13 cellular contexts compared by ENCODE assay signal in the genomic region with DNA sequence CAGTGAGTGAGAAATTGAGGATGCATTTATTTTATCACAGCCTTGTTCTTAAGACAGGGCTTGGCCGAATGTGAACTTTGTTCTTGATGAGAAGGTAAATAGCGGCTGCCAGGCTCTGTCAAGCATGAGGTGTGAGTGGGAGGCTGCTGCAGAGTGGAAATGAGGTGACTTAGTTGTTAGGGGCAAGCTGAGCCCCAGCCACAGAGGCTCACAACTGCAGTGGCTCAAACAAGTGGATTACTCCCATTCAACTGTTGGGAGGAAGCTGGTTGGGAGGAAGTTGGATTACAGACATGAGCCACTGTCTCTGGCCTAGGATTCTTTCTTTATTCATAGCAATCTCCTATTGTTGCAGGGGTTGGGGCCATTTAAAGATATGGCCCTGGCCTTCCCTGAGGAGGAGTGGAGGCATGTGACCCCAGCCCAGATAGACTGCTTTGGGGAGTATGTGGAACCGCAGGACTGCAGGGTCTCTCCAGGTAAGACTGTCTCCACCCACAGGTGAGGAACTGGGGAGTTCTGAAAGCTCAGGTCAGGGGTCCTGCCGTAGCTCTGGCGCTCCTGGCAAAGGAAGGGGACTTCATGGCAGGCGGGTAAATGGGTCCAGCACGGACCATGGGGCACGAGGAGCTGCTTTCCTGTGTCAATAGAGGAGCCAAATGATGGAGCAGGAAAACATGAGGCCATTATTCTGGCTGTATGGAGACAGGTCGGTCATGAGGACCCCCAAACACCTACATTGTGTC. TPM values are rescaled to one million over a fixed set of nuclear protein-coding genes. Genes with fewer than 3 reads are reported as not detected.
DNase-seq lines count a peak whose midpoint lies in the region; ATAC-seq and TF ChIP-seq lines count a peak whose summit lies in the region.
"Had no signal": no experiment of that assay in that cellular context is flagged by ENCODE, and none has a peak within 500 bp of the region (broad histone marks: within the 10 kb centered on the region; RNA-seq: fewer than 3 reads in every experiment).

No MANE protein-coding gene starts in this region.

- H3K27me3 ChIP-seq in HL-60 (ENCODE audit: insufficient read depth, poor library complexity, severe bottlenecking) (no peaks in the 10 kb centered on the region), psoas muscle (ENCODE audit: insufficient read depth in 3 of 3, low read length in 2 of 3) (no peaks in the 10 kb centered on the region), GM23338 (ENCODE audit: insufficient read depth) (no peaks in the 10 kb centered on the region)

- CTCF ChIA-PET in WTC11 (lab: Charles Lee): no interaction called here

- POLR2A ChIA-PET in WTC11 (lab: Charles Lee): interaction anchor here (0.6 kb wide), 1 partner anchor 9 kb away, joined by 3 read pairs; no protein-coding TSS in a partner anchor

- H2AFZ ChIP-seq in GM23338: no peak overlapping the region

- peaks cover 67% of the 10 kb centered on the region for H3K4me1 Mint-ChIP-seq in T-helper 2 cell treated with Interferon-gamma antibody and Interleukin-4, amounts not matched to agents 5 μg/mL and 100 μg/mL, for 36 hours (ENCODE audit: low read depth)
- H3K4me1 Mint-ChIP-seq in central memory CD8-positive, alpha-beta T cell: peaks cover 42% of the 10 kb centered on the region
- H3K4me1 Mint-ChIP-seq in WTC11 (peaks cover 8% of the 10 kb centered on the region), GM23338 (peaks cover 10% of the 10 kb centered on the region)

- no peak overlapping the region for H3K4me2 ChIP-seq in GM23338

- H3K9me3 Mint-ChIP-seq in T-helper 2 cell treated with Interferon-gamma antibody and Interleukin-4, amounts not matched to agents 5 μg/mL and 100 μg/mL, for 36 hours: no peaks in the 10 kb centered on the region
- H3K9me3 Mint-ChIP-seq in central memory CD8-positive, alpha-beta T cell: no peaks in the 10 kb centered on the region
- H3K9me3 Mint-ChIP-seq in WTC11 (no peaks in the 10 kb centered on the region), GM23338 (no peaks in the 10 kb centered on the region)
- H3K9me3 Mint-ChIP-seq: mesothelial cell of epicardium had no signal

- DNase-seq in HL-60 (ENCODE audit: low read depth in 1 of 2, low spot score in 1 of 2) (peak in 1 of 2 experiments; percentile 63), psoas muscle (no peak), WTC11 (ENCODE audit: low spot score) (no peak), GM23338 (ENCODE audit: low spot score) (no peak), NCI-H524 treated with DMSO at 0.1 percent for 48 hours (lab: John Stamatoyannopoulos, UW) (no peak)
- DNase-seq in T-helper 2 cell treated with Interferon-gamma antibody and Interleukin-4, amounts not matched to agents 5 μg/mL and 100 μg/mL, for 36 hours (ENCODE audit: low spot score): peak; percentile 56
- no peak for DNase-seq in central memory CD8-positive, alpha-beta T cell (ENCODE audit: low spot score in 2 of 2)
- peak; percentile 61 for DNase-seq in stimulated activated CD4-positive, alpha-beta T cell treated with anti-CD3 and anti-CD28 coated beads, Interleukin-1b, Interleukin-23, amount 100 ng/mL, for 48 hours
- DNase-seq: C1 segment of cervical spinal cord, hippocampal formation, NCI-H1930, retina had no signal

- peaks cover 23% of the 10 kb centered on the region for H4K20me1 ChIP-seq in GM23338 (replicated peaks; ENCODE audit: insufficient read depth)

- TF ChIP-seq CTCF in HL-60 (IDR thresholded peaks at IDR 0.05; ENCODE audit: insufficient read depth, low read length) (no peak), psoas muscle (IDR thresholded peaks at IDR 0.05) (no peak), WTC11 (IDR thresholded peaks at IDR 0.05) (no peak), GM23338 (conservative IDR thresholded peaks at IDR 0.05; ENCODE audit: low read depth in 2 of 2) (no peak)

- H3K4me3 Mint-ChIP-seq in T-helper 2 cell treated with Interferon-gamma antibody and Interleukin-4, amounts not matched to agents 5 μg/mL and 100 μg/mL, for 36 hours: peak overlapping the region; percentile 92
- peak overlapping the region; percentile 83 for H3K4me3 Mint-ChIP-seq in central memory CD8-positive, alpha-beta T cell
- no peak overlapping the region for H3K4me3 Mint-ChIP-seq in WTC11
- no peak overlapping the region for H3K4me3 Mint-ChIP-seq in GM23338
- H3K4me3 Mint-ChIP-seq: mesothelial cell of epicardium had no signal

- intact Hi-C loops in psoas muscle (cut with DNase I): loop anchor here in 1 of 2 donors (5.0 kb wide), 1 partner anchor 288 kb away; no protein-coding TSS in a partner anchor

- H3K27ac ChIP-seq in HL-60 (replicated peaks) (peak overlapping the region; percentile 84), psoas muscle (no peak overlapping the region), GM23338 (ENCODE audit: low read depth) (no peak overlapping the region)

- H3K9me3 ChIP-seq in psoas muscle: no peaks in the 10 kb centered on the region

- H3F3A ChIP-seq in GM23338 (replicated peaks; ENCODE audit: low read depth): 0 out of 2 replicates have a peak, but pooled peaks cover 8% of the 10 kb centered on the region

- peak overlapping the region; percentile 97 for H3K27ac Mint-ChIP-seq in T-helper 2 cell treated with Interferon-gamma antibody and Interleukin-4, amounts not matched to agents 5 μg/mL and 100 μg/mL, for 36 hours
- peak overlapping the region; percentile 94 for H3K27ac Mint-ChIP-seq in central memory CD8-positive, alpha-beta T cell (ENCODE audit: low read depth)
- H3K27ac Mint-ChIP-seq in WTC11 (no peak overlapping the region), GM23338 (no peak overlapping the region)
- H3K27ac Mint-ChIP-seq: mesothelial cell of epicardium had no signal

- H3K36me3 Mint-ChIP-seq in T-helper 2 cell treated with Interferon-gamma antibody and Interleukin-4, amounts not matched to agents 5 μg/mL and 100 μg/mL, for 36 hours (ENCODE audit: low read depth): peaks cover 89% of the 10 kb centered on the region
- H3K36me3 Mint-ChIP-seq in central memory CD8-positive, alpha-beta T cell (ENCODE audit: insufficient read depth): peaks cover 58% of the 10 kb centered on the region
- H3K36me3 Mint-ChIP-seq in WTC11: peaks cover 84% of the 10 kb centered on the region
- peaks cover 94% of the 10 kb centered on the region for H3K36me3 Mint-ChIP-seq in GM23338 (ENCODE audit: low read depth)

- no peaks in the 10 kb centered on the region for H3K79me2 ChIP-seq in GM23338 (replicated peaks; ENCODE audit: insufficient read depth)

- no peaks in the 10 kb centered on the region for H3K4me1 ChIP-seq in psoas muscle
- H3K4me1 ChIP-seq in GM23338 (ENCODE audit: insufficient read depth): peaks cover 6% of the 10 kb centered on the region

- ATAC-seq in central memory CD8-positive, alpha-beta T cell (replicated peaks; ENCODE audit: extremely low read depth, poor library complexity, severe bottlenecking): peak; percentile 36
- ATAC-seq in psoas muscle (no peak), WTC11 (no peak), GM23338 (no peak)

- no peaks in the 10 kb centered on the region for H3K9me2 ChIP-seq in GM23338 (ENCODE audit: insufficient read depth)

- H3K4me3 ChIP-seq in HL-60 (replicated peaks; ENCODE audit: insufficient read depth, low read length) (no peak overlapping the region), psoas muscle (no peak overlapping the region), GM23338 (no peak overlapping the region)

- no peaks in the 10 kb centered on the region for H3K27me3 Mint-ChIP-seq in T-helper 2 cell treated with Interferon-gamma antibody and Interleukin-4, amounts not matched to agents 5 μg/mL and 100 μg/mL, for 36 hours (ENCODE audit: low read depth)
- no peaks in the 10 kb centered on the region for H3K27me3 Mint-ChIP-seq in central memory CD8-positive, alpha-beta T cell
- no peaks in the 10 kb centered on the region for H3K27me3 Mint-ChIP-seq in WTC11 (ENCODE audit: low read depth)
- peaks cover 22% of the 10 kb centered on the region for H3K27me3 Mint-ChIP-seq in GM23338 (ENCODE audit: insufficient read depth, low read depth, poor library complexity)

- H3K36me3 ChIP-seq in psoas muscle (ENCODE audit: insufficient read depth in 1 of 2, low read depth in 1 of 2) (peaks cover 12 to 100% of the 10 kb centered on the region in 2 donors), GM23338 (ENCODE audit: insufficient read depth) (peaks cover 24% of the 10 kb centered on the region)

- 87 to 95% (median 94%) methylated on average over 9 of the region's 9 CpGs for WGBS in psoas muscle, 3 donors

TF ChIP-seq in WTC11, 78 proteins besides CTCF, POLR2A, EP300 and RAD21 (continues in another document):
- no peak for TF ChIP-seq HMGA2 (CRISPR knock-in tag; IDR thresholded peaks at IDR 0.05)

TF ChIP-seq in GM23338, 12 proteins besides CTCF, POLR2A, EP300 and RAD21:
- no peak for TF ChIP-seq POLR2AphosphoS5 (IDR thresholded peaks at IDR 0.05; ENCODE audit: low read depth)

RNA-seq across cellular contexts. Expression of gene ZSCAN25, which starts 7.1 kb away (rescaled TPM):
- 10 to 100 TPM in 1 of 4 donors, 1 to 10 TPM in 3; 6.3 to 10.5 (median 7.0) TPM for total RNA-seq in psoas muscle
- 1 to 10 TPM; 2.6 to 5.8 (median 2.6) TPM for polyA plus RNA-seq in psoas muscle
- 16.3 to 20.1 TPM (median 19.9 TPM) in 3 replicates for total RNA-seq in WTC11 (2021)
- total RNA-seq in GM23338 (2014; rRNA removed; shearing (Covaris generic)): 10.0 and 17.5 TPM in 2 replicates
- polyA plus RNA-seq in GM23338 (2016; fragmentation: Nextera tagmentation; extraction: Ambion mirVana): 4.8 and 5.8 TPM in 2 replicates

RNA-seq across cellular contexts. Expression of gene TMEM225B, which starts 25.8 kb away (rescaled TPM):
- total RNA-seq in psoas muscle: under 1 TPM in 2 of 4 donors, not detected in 2; 0.42 to 0.86 TPM
- under 1 TPM; 0.20 to 0.55 (median 0.34) TPM for polyA plus RNA-seq in psoas muscle
- 0.78 to 0.81 TPM (median 0.78 TPM) in 3 replicates for total RNA-seq in WTC11 (2021)
- not detected in 2 replicates for total RNA-seq in GM23338 (2014; rRNA removed; shearing (Covaris generic))
- polyA plus RNA-seq in GM23338 (2016; fragmentation: Nextera tagmentation; extraction: Ambion mirVana): 0.45 and 0.50 TPM in 2 replicates

RNA-seq across cellular contexts. Expression of gene CYP3A5, which starts 55.9 kb away (rescaled TPM):
- total RNA-seq in psoas muscle (1 to 10 TPM in 2 of 4 donors, under 1 TPM in 2; 0.12 to 2.4 (median 0.71) TPM), WTC11 (2021) (0.39 to 0.78 TPM (median 0.76 TPM) in 3 replicates)
- polyA plus RNA-seq in psoas muscle (under 1 TPM; 0.13 to 0.52 (median 0.32) TPM), GM23338 (2016; fragmentation: Nextera tagmentation; extraction: Ambion mirVana) (1.1 and 1.2 TPM in 2 replicates)
- not detected in 2 replicates for total RNA-seq in GM23338 (2014; rRNA removed; shearing (Covaris generic))

Comparison
In these comparisons a context has a peak if more than half of its experiments do, and no peak if none do; other contexts are left out.
1. DNase-seq: peak in T-helper 2 cell treated with Interferon-gamma antibody and Interleukin-4, amounts not matched to agents 5 μg/mL and 100 μg/mL, for 36 hours (single experiment) and stimulated activated CD4-positive, alpha-beta T cell treated with anti-CD3 and anti-CD28 coated beads, Interleukin-1b, Interleukin-23, amount 100 ng/mL, for 48 hours (single experiment); none in central memory CD8-positive, alpha-beta T cell (0 of 2), psoas muscle (0 of 2), WTC11 (single experiment), GM23338 (single experiment) and NCI-H524 treated with DMSO at 0.1 percent for 48 hours (single experiment).
2. H3K27ac Mint-ChIP-seq: peak in T-helper 2 cell treated with Interferon-gamma antibody and Interleukin-4, amounts not matched to agents 5 μg/mL and 100 μg/mL, for 36 hours (single experiment) and central memory CD8-positive, alpha-beta T cell (single experiment); none in WTC11 (single experiment) and GM23338 (single experiment).
3. H3K4me3 Mint-ChIP-seq: peak in T-helper 2 cell treated with Interferon-gamma antibody and Interleukin-4, amounts not matched to agents 5 μg/mL and 100 μg/mL, for 36 hours (single experiment) and central memory CD8-positive, alpha-beta T cell (single experiment); none in WTC11 (single experiment) and GM23338 (single experiment).